ENCODE assay signal across 22 cellular contexts in the genomic region with DNA sequence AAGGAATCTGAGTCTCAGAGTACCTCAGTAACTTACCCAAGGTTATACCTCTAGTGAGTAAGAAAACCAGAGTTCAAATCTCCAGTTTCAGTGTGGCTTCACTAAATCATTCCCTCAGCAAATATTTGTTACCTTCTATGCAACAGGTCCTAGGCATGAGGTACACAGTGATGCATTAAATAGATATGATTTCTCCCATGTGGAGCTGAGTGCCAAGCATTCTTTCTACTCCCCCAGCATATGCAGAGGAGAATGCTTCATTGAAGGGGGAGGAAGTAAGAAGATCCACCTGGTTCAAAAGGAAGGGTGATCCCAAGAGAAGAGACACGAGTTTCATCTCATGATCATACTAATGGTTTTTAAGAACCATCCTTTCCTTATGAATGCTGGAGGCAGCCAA. TPM values are rescaled to one million over a fixed set of nuclear protein-coding genes. Genes with fewer than 3 reads are reported as not detected.
DNase-seq lines count a peak whose midpoint lies in the region; ATAC-seq, FAIRE-seq and TF ChIP-seq lines count a peak whose summit lies in the region.
"Had no signal": no experiment of that assay in that cellular context is flagged by ENCODE, and none has a peak within 500 bp of the region (broad histone marks: within the 10 kb centered on the region; RNA-seq: fewer than 3 reads in every experiment).

No MANE protein-coding gene starts in this region.

- no peak for DNase-seq in activated naive CD8-positive, alpha-beta T cell treated with anti-CD3 and anti-CD28 coated beads, Interleukin-2, amount 10 ng/mL, durations not matched to agents 7 days and 5 days
- DNase-seq in activated naive CD8-positive, alpha-beta T cell treated with anti-CD3 and anti-CD28 coated beads, Interleukin-2, amount 50 U/mL, for 24 hours, result no peak
- DNase-seq in Panc1 (ENCODE audit: low read depth, low spot score) (no peak), astrocyte (ENCODE audit: low read depth) (no peak), AG20443 (ENCODE audit: low spot score) (no peak), breast epithelium (ENCODE audit: low spot score in 2 of 2) (no peak)
- no peak for DNase-seq in stimulated activated naive B cell treated with anti-CD40 and anti-IgM and Interleukin-4, amounts not matched to agents 10 μg/mL and 1 μg/mL and 100 μg/mL, for 72 hours
- DNase-seq: AML-193; DMS79 treated with DMSO at 0.1 percent for 48 hours; H7; Karpas-422; MG63; NCI-H1048; NCI-H1436; NCI-H1930; NCI-H748 treated with DMSO at 0.1 percent for 48 hours; NK-92 treated with Interleukin-12 subunit alpha and Interleukin-12 subunit beta, amount 100 ng/mL, for 24 hours had no signal

- BruUV-seq in Panc1 (replicated peaks; lab: Mats Ljungman, UMichigan), result no TSS peak

- no peaks in the 10 kb centered on the region for H3K79me2 ChIP-seq in astrocyte (ENCODE audit: insufficient read depth, low read length)

- H2AFZ ChIP-seq in astrocyte (ENCODE audit: low read depth, low read length), result no peak overlapping the region

- H3K27me3 Mint-ChIP-seq in activated naive CD8-positive, alpha-beta T cell treated with anti-CD3 and anti-CD28 coated beads, Interleukin-2, amount 10 ng/mL, durations not matched to agents 7 days and 5 days, result no peaks in the 10 kb centered on the region
- no peaks in the 10 kb centered on the region for H3K27me3 Mint-ChIP-seq in activated naive CD8-positive, alpha-beta T cell treated with anti-CD3 and anti-CD28 coated beads, Interleukin-2, amount 50 U/mL, for 24 hours
- no peaks in the 10 kb centered on the region for H3K27me3 Mint-ChIP-seq in astrocyte (ENCODE audit: low read depth, unreplicated experiment)
- no peaks in the 10 kb centered on the region for H3K27me3 Mint-ChIP-seq in stimulated activated naive B cell treated with anti-CD40 and anti-IgM and Interleukin-4, amounts not matched to agents 10 μg/mL and 1 μg/mL and 100 μg/mL, for 72 hours

- intact Hi-C loops in Panc1 (cut with micrococcal nuclease; ENCODE audit: unreplicated experiment), result no loop called here
- intact Hi-C loops in breast epithelium (cut with DNase I; ENCODE audit: low total_unique reads), result no loop called here

- no peak overlapping the region for H3K9ac ChIP-seq in astrocyte (ENCODE audit: low read length)

- TF ChIP-seq POLR2A in breast epithelium (IDR thresholded peaks at IDR 0.05), result no peak

- CTCF ChIA-PET in Panc1 (lab: Charles Lee), result no interaction called here

- peaks cover 1% of the 10 kb centered on the region for H3K9me3 Mint-ChIP-seq in activated naive CD8-positive, alpha-beta T cell treated with anti-CD3 and anti-CD28 coated beads, Interleukin-2, amount 10 ng/mL, durations not matched to agents 7 days and 5 days
- no peaks in the 10 kb centered on the region for H3K9me3 Mint-ChIP-seq in activated naive CD8-positive, alpha-beta T cell treated with anti-CD3 and anti-CD28 coated beads, Interleukin-2, amount 50 U/mL, for 24 hours
- H3K9me3 Mint-ChIP-seq in astrocyte (ENCODE audit: unreplicated experiment), result no peaks in the 10 kb centered on the region
- peaks cover 6 to 13% of the 10 kb centered on the region in 2 donors for H3K9me3 Mint-ChIP-seq in stimulated activated naive B cell treated with anti-CD40 and anti-IgM and Interleukin-4, amounts not matched to agents 10 μg/mL and 1 μg/mL and 100 μg/mL, for 72 hours

- H3K27ac Mint-ChIP-seq in activated naive CD8-positive, alpha-beta T cell treated with anti-CD3 and anti-CD28 coated beads, Interleukin-2, amount 10 ng/mL, durations not matched to agents 7 days and 5 days, result peak overlapping the region; percentile 14
- H3K27ac Mint-ChIP-seq in activated naive CD8-positive, alpha-beta T cell treated with anti-CD3 and anti-CD28 coated beads, Interleukin-2, amount 50 U/mL, for 24 hours, result no peak overlapping the region
- H3K27ac Mint-ChIP-seq in astrocyte (ENCODE audit: unreplicated experiment), result peak overlapping the region; percentile 23
- H3K27ac Mint-ChIP-seq in stimulated activated naive B cell treated with anti-CD40 and anti-IgM and Interleukin-4, amounts not matched to agents 10 μg/mL and 1 μg/mL and 100 μg/mL, for 72 hours, result peak overlapping the region; percentile 76

- H4K20me1 ChIP-seq in astrocyte (ENCODE audit: insufficient read depth, low read length), result no peaks in the 10 kb centered on the region

- no peaks in the 10 kb centered on the region for H3K9me3 ChIP-seq in Panc1 (ENCODE audit: control insufficient read depth, insufficient read depth, low read depth, low read length)
- H3K9me3 ChIP-seq in astrocyte (ENCODE audit: insufficient read depth, low read depth, low read length), result no peaks in the 10 kb centered on the region
- no peaks in the 10 kb centered on the region for H3K9me3 ChIP-seq in breast epithelium
- H3K9me3 ChIP-seq: MG63 had no signal

- H3K4me2 ChIP-seq in astrocyte (ENCODE audit: low read length), result no peak overlapping the region

- peaks cover 18% of the 10 kb centered on the region for H3K4me1 Mint-ChIP-seq in activated naive CD8-positive, alpha-beta T cell treated with anti-CD3 and anti-CD28 coated beads, Interleukin-2, amount 10 ng/mL, durations not matched to agents 7 days and 5 days
- peaks cover 22% of the 10 kb centered on the region for H3K4me1 Mint-ChIP-seq in activated naive CD8-positive, alpha-beta T cell treated with anti-CD3 and anti-CD28 coated beads, Interleukin-2, amount 50 U/mL, for 24 hours
- peaks cover 2% of the 10 kb centered on the region for H3K4me1 Mint-ChIP-seq in astrocyte (ENCODE audit: low read depth, unreplicated experiment)
- peaks cover 24 to 46% of the 10 kb centered on the region in 2 donors for H3K4me1 Mint-ChIP-seq in stimulated activated naive B cell treated with anti-CD40 and anti-IgM and Interleukin-4, amounts not matched to agents 10 μg/mL and 1 μg/mL and 100 μg/mL, for 72 hours

- H3K36me3 Mint-ChIP-seq in activated naive CD8-positive, alpha-beta T cell treated with anti-CD3 and anti-CD28 coated beads, Interleukin-2, amount 10 ng/mL, durations not matched to agents 7 days and 5 days, result peaks cover 40% of the 10 kb centered on the region
- H3K36me3 Mint-ChIP-seq in activated naive CD8-positive, alpha-beta T cell treated with anti-CD3 and anti-CD28 coated beads, Interleukin-2, amount 50 U/mL, for 24 hours (ENCODE audit: low read depth), result peaks cover 27% of the 10 kb centered on the region
- H3K36me3 Mint-ChIP-seq in astrocyte (ENCODE audit: low read depth, unreplicated experiment), result peaks cover 9% of the 10 kb centered on the region
- H3K36me3 Mint-ChIP-seq in stimulated activated naive B cell treated with anti-CD40 and anti-IgM and Interleukin-4, amounts not matched to agents 10 μg/mL and 1 μg/mL and 100 μg/mL, for 72 hours, result peaks cover 31 to 50% of the 10 kb centered on the region in 2 donors

- H3K4me3 ChIP-seq in Panc1 (ENCODE audit: low read depth in 2 of 2, low read length in 2 of 2) (no peak overlapping the region), astrocyte (ENCODE audit: insufficient read depth, low read depth, low read length) (no peak overlapping the region), breast epithelium (no peak overlapping the region)
- H3K4me3 ChIP-seq: MG63, SK-N-MC had no signal

- no peak for FAIRE-seq in astrocyte (lab: Jason Lieb, UNC)

- ATAC-seq in activated naive CD8-positive, alpha-beta T cell treated with anti-CD3 and anti-CD28 coated beads, Interleukin-2, amount 10 ng/mL, durations not matched to agents 7 days and 5 days (ENCODE audit: low read depth), result no peak
- no peak for ATAC-seq in activated naive CD8-positive, alpha-beta T cell treated with anti-CD3 and anti-CD28 coated beads, Interleukin-2, amount 50 U/mL, for 24 hours
- ATAC-seq in Panc1 (0 out of 2 replicates have a peak, but pooled peaks have one; percentile 53), HG03521 (IDR thresholded peaks at IDR 0.05; ENCODE audit: unreplicated experiment) (no peak)
- ATAC-seq in stimulated activated naive B cell treated with anti-CD40 and anti-IgM and Interleukin-4, amounts not matched to agents 10 μg/mL and 1 μg/mL and 100 μg/mL, for 72 hours (replicated peaks), result no peak
- ATAC-seq: Right ventricle myocardium inferior had no signal

- no peak overlapping the region for H3K27ac ChIP-seq in Panc1 (ENCODE audit: low read length)
- no peak overlapping the region for H3K27ac ChIP-seq in astrocyte (ENCODE audit: low read depth, low read length)
- H3K27ac ChIP-seq in breast epithelium, result no peak overlapping the region
- H3K27ac ChIP-seq: C4-2B, HL-60, SK-N-MC had no signal

- in situ Hi-C loops in Panc1 (cut with HindIII; ENCODE audit: low pct_unique_long_range_greater_than_20kb, low sequenced_read_pairs), result no loop called here

- H3K4me1 ChIP-seq in Panc1 (ENCODE audit: control insufficient read depth, insufficient read depth, low read length) (0 out of 2 replicates have a peak, but pooled peaks cover 2% of the 10 kb centered on the region), astrocyte (ENCODE audit: insufficient read depth, low read length) (no peaks in the 10 kb centered on the region), breast epithelium (no peaks in the 10 kb centered on the region)

- H3K27me3 ChIP-seq in Panc1 (ENCODE audit: control insufficient read depth, insufficient read depth, low read length) (no peaks in the 10 kb centered on the region), astrocyte (ENCODE audit: insufficient read depth, low read length) (no peaks in the 10 kb centered on the region), breast epithelium (no peaks in the 10 kb centered on the region)
- H3K27me3 ChIP-seq: MG63 had no signal

- H3K4me3 Mint-ChIP-seq in activated naive CD8-positive, alpha-beta T cell treated with anti-CD3 and anti-CD28 coated beads, Interleukin-2, amount 10 ng/mL, durations not matched to agents 7 days and 5 days, result no peak overlapping the region
- no peak overlapping the region for H3K4me3 Mint-ChIP-seq in activated naive CD8-positive, alpha-beta T cell treated with anti-CD3 and anti-CD28 coated beads, Interleukin-2, amount 50 U/mL, for 24 hours
- H3K4me3 Mint-ChIP-seq in astrocyte (ENCODE audit: unreplicated experiment), result no peak overlapping the region
- H3K4me3 Mint-ChIP-seq in stimulated activated naive B cell treated with anti-CD40 and anti-IgM and Interleukin-4, amounts not matched to agents 10 μg/mL and 1 μg/mL and 100 μg/mL, for 72 hours, result peak overlapping the region in 1 of 2 donors; percentile 23

- H3K36me3 ChIP-seq in Panc1 (ENCODE audit: control insufficient read depth, insufficient read depth, low read length) (no peaks in the 10 kb centered on the region; the same call in 1 of the 2 replicates), astrocyte (ENCODE audit: insufficient read depth, low read length) (peaks cover 2% of the 10 kb centered on the region), breast epithelium (no peaks in the 10 kb centered on the region)

- POLR2A ChIA-PET in activated naive CD8-positive, alpha-beta T cell treated with anti-CD3 and anti-CD28 coated beads, Interleukin-2, amount 10 ng/mL, durations not matched to agents 7 days and 5 days (lab: Charles Lee), result interaction anchor here (1.0 kb wide), 1 partner anchor 19 kb away, joined by 3 read pairs; no protein-coding TSS in a partner anchor
- POLR2A ChIA-PET in Panc1 (lab: Charles Lee), result no interaction called here

- TF ChIP-seq CTCF in Panc1 (IDR thresholded peaks at IDR 0.05), result no peak
- TF ChIP-seq CTCF in astrocyte (IDR thresholded peaks at IDR 0.05; ENCODE audit: insufficient read depth, low read depth, low read length), result no peak
- no peak for TF ChIP-seq CTCF in breast epithelium (IDR thresholded peaks at IDR 0.05)

RNA-seq across cellular contexts. Expression of a gene that starts 6.8 kb away (rescaled TPM):
- total RNA-seq in activated naive CD8-positive, alpha-beta T cell treated with anti-CD3 and anti-CD28 coated beads, Interleukin-2, amount 10 ng/mL, durations not matched to agents 7 days and 5 days, result 10 to 100 TPM; 31.5 to 32.0 TPM
- 50.0 TPM for total RNA-seq in Panc1 (2021; ENCODE audit: unreplicated experiment)
- 48.5 TPM for polyA plus RNA-seq in Panc1 (2012; ENCODE audit: insufficient read length)
- 20.0 TPM in 2 replicates for total RNA-seq in astrocyte
- 10 to 100 TPM; 19.0 to 51.5 (median 30.2) TPM for total RNA-seq in breast epithelium
